In the genomic region with DNA sequence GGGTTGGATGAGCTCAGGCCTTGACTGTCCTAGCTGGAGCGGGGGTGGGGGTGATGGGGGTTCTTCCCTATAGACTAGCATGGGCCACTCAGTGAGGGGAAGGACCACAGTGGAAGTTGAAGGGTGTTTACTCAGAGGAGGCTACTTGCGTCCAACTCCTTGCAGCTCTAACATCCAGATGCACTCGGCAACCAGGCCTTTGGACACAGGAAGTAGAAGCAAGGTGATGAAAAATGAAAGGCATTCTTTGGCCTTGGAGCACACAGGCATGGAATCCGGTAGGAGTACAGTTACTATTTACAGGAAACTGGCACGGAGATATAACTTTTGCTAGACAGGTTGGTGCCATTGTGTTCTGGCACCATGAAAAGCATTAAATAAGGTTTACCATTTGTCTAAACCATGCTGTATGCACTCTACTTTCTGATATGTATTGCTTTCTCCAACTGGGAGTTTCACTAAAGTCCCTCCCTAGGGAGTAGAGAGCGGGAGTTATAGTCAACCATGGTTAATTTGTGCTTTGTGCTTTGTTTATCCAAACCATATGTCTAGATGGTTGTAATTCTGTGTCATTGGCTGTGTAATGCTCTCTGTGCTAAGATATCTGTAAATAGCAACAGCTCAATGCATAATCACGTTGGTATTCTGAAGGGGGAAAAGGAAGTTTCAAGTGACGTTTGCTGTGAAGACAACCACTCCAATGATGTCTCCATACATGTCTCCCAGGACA, we compare ENCODE assay signal across 13 cellular contexts.
DNase-seq lines count a peak whose midpoint lies in the region; ATAC-seq and TF ChIP-seq lines count a peak whose summit lies in the region.
"Had no signal": no experiment of that assay in that cellular context is flagged by ENCODE, and none has a peak within 500 bp of the region (broad histone marks: within the 10 kb centered on the region; RNA-seq: fewer than 3 reads in every experiment).

No MANE protein-coding gene starts in this region.

- DNase-seq in GM04503 (ENCODE audit: low read depth) (peak; percentile 97), fibroblast of gingiva (ENCODE audit: low read depth) (peak; percentile 98), skeletal muscle cell (ENCODE audit: low read depth) (peak; percentile 94), HUDEP-2 (lab: John Stamatoyannopoulos, UW; ENCODE audit: unreplicated experiment in 76 of 76) (no peak)
- DNase-seq in activated T-helper 1 cell treated with anti-CD3 and anti-CD28 coated beads, Interleukin-12 subunit alpha, Interleukin-12 subunit beta, Interleukin-2, Interleukin-4 antibody, amounts not matched to agents 30 ng/mL and 10 ng/mL and 1 ng/mL, durations not matched to agents 14 hours and 24 hours and 36 hours (ENCODE audit: low spot score) = no peak
- DNase-seq in activated naive CD4-positive, alpha-beta T cell treated with anti-CD3 and anti-CD28 coated beads, Interleukin-2, amount 50 U/mL, for 16 hours = no peak
- DNase-seq: activated CD4-positive, alpha-beta T cell treated with anti-CD3 and anti-CD28 coated beads, Interleukin-2, amount 50 U/mL, for 4 hours; activated effector memory CD4-positive, alpha-beta T cell treated with Interleukin-2 at 50 U/mL for 16 hours; Caco-2 had no signal

- H3K4me3 Mint-ChIP-seq in activated T-helper 1 cell treated with anti-CD3 and anti-CD28 coated beads, Interleukin-12 subunit alpha, Interleukin-12 subunit beta, Interleukin-2, Interleukin-4 antibody, amounts not matched to agents 30 ng/mL and 10 ng/mL and 1 ng/mL, durations not matched to agents 14 hours and 24 hours and 36 hours = no peak overlapping the region
- H3K4me3 Mint-ChIP-seq: neural crest cell had no signal

- H3K9me3 Mint-ChIP-seq in activated T-helper 1 cell treated with anti-CD3 and anti-CD28 coated beads, Interleukin-12 subunit alpha, Interleukin-12 subunit beta, Interleukin-2, Interleukin-4 antibody, amounts not matched to agents 30 ng/mL and 10 ng/mL and 1 ng/mL, durations not matched to agents 14 hours and 24 hours and 36 hours = peaks cover 26% of the 10 kb centered on the region

- H3K4me1 Mint-ChIP-seq in activated T-helper 1 cell treated with anti-CD3 and anti-CD28 coated beads, Interleukin-12 subunit alpha, Interleukin-12 subunit beta, Interleukin-2, Interleukin-4 antibody, amounts not matched to agents 30 ng/mL and 10 ng/mL and 1 ng/mL, durations not matched to agents 14 hours and 24 hours and 36 hours (ENCODE audit: low read depth) = peaks cover 25% of the 10 kb centered on the region
- H3K4me1 Mint-ChIP-seq: neural crest cell had no signal

- H3K36me3 Mint-ChIP-seq in activated T-helper 1 cell treated with anti-CD3 and anti-CD28 coated beads, Interleukin-12 subunit alpha, Interleukin-12 subunit beta, Interleukin-2, Interleukin-4 antibody, amounts not matched to agents 30 ng/mL and 10 ng/mL and 1 ng/mL, durations not matched to agents 14 hours and 24 hours and 36 hours (ENCODE audit: low read depth) = peaks cover 4% of the 10 kb centered on the region

- H3K27me3 Mint-ChIP-seq in activated T-helper 1 cell treated with anti-CD3 and anti-CD28 coated beads, Interleukin-12 subunit alpha, Interleukin-12 subunit beta, Interleukin-2, Interleukin-4 antibody, amounts not matched to agents 30 ng/mL and 10 ng/mL and 1 ng/mL, durations not matched to agents 14 hours and 24 hours and 36 hours (ENCODE audit: insufficient read depth) = no peaks in the 10 kb centered on the region

- intact Hi-C loops in activated T-helper 1 cell treated with anti-CD3 and anti-CD28 coated beads, Interleukin-12 subunit alpha, Interleukin-12 subunit beta, Interleukin-2, Interleukin-4 antibody, amounts not matched to agents 30 ng/mL and 10 ng/mL and 1 ng/mL, durations not matched to agents 14 hours and 24 hours and 36 hours (cut with micrococcal nuclease) = no loop called here

- peak; percentile 93 for ATAC-seq in SK-N-SH treated with all-trans-retinoic acid at 6 μM for 48 hours
- no peak for ATAC-seq in HG03108 (IDR thresholded peaks at IDR 0.05; ENCODE audit: unreplicated experiment)
- ATAC-seq: sciatic nerve had no signal

- H3K27ac Mint-ChIP-seq in activated T-helper 1 cell treated with anti-CD3 and anti-CD28 coated beads, Interleukin-12 subunit alpha, Interleukin-12 subunit beta, Interleukin-2, Interleukin-4 antibody, amounts not matched to agents 30 ng/mL and 10 ng/mL and 1 ng/mL, durations not matched to agents 14 hours and 24 hours and 36 hours = no peak overlapping the region

- H3K4me3 ChIP-seq in skeletal muscle cell (ENCODE audit: low read depth, low read length) = no peak overlapping the region

TF ChIP-seq in SK-N-SH treated with all-trans-retinoic acid at 6 μM for 48 hours, 23 proteins besides CTCF, POLR2A, EP300 and RAD21 (continues in another document):
- TF ChIP-seq ESRRG (CRISPR knock-in tag; IDR thresholded peaks at IDR 0.05) (no peak), ISL1 (CRISPR knock-in tag; IDR thresholded peaks at IDR 0.05) (no peak), ZNF8 (CRISPR knock-in tag; IDR thresholded peaks at IDR 0.05) (no peak), RARB (CRISPR knock-in tag; IDR thresholded peaks at IDR 0.05) (no peak), ZNF565 (CRISPR knock-in tag; conservative IDR thresholded peaks at IDR 0.05; ENCODE audit: low read depth) (no peak), TOX (CRISPR knock-in tag; IDR thresholded peaks at IDR 0.05; ENCODE audit: borderline replicate concordance) (no peak), CSDC2 (CRISPR knock-in tag; IDR thresholded peaks at IDR 0.05) (no peak), ZC3H10 (CRISPR knock-in tag; IDR thresholded peaks at IDR 0.05) (no peak), ARNTL (CRISPR knock-in tag; IDR thresholded peaks at IDR 0.05; ENCODE audit: borderline replicate concordance, low read depth) (no peak), ZFP30 (CRISPR knock-in tag; IDR thresholded peaks at IDR 0.05) (no peak), SNAI2 (CRISPR knock-in tag; IDR thresholded peaks at IDR 0.05) (no peak), OSR1 (CRISPR knock-in tag; IDR thresholded peaks at IDR 0.05) (no peak)
- TF ChIP-seq, protein P1, sequence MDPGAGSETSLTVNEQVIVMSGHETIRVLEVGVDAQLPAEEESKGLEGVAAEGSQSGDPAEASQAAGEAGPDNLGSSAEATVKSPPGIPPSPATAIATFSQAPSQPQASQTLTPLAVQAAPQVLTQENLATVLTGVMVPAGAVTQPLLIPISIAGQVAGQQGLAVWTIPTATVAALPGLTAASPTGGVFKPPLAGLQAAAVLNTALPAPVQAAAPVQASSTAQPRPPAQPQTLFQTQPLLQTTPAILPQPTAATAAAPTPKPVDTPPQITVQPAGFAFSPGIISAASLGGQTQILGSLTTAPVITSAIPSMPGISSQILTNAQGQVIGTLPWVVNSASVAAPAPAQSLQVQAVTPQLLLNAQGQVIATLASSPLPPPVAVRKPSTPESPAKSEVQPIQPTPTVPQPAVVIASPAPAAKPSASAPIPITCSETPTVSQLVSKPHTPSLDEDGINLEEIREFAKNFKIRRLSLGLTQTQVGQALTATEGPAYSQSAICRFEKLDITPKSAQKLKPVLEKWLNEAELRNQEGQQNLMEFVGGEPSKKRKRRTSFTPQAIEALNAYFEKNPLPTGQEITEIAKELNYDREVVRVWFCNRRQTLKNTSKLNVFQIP (CRISPR knock-in tag; IDR thresholded peaks at IDR 0.05; ENCODE audit: borderline replicate concordance, low read depth) = no peak
- TF ChIP-seq, protein P2, sequence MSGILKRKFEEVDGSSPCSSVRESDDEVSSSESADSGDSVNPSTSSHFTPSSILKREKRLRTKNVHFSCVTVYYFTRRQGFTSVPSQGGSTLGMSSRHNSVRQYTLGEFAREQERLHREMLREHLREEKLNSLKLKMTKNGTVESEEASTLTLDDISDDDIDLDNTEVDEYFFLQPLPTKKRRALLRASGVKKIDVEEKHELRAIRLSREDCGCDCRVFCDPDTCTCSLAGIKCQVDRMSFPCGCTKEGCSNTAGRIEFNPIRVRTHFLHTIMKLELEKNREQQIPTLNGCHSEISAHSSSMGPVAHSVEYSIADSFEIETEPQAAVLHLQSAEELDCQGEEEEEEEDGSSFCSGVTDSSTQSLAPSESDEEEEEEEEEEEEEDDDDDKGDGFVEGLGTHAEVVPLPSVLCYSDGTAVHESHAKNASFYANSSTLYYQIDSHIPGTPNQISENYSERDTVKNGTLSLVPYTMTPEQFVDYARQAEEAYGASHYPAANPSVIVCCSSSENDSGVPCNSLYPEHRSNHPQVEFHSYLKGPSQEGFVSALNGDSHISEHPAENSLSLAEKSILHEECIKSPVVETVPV (CRISPR knock-in tag; IDR thresholded peaks at IDR 0.05) = no peak
- TF ChIP-seq, protein P3, sequence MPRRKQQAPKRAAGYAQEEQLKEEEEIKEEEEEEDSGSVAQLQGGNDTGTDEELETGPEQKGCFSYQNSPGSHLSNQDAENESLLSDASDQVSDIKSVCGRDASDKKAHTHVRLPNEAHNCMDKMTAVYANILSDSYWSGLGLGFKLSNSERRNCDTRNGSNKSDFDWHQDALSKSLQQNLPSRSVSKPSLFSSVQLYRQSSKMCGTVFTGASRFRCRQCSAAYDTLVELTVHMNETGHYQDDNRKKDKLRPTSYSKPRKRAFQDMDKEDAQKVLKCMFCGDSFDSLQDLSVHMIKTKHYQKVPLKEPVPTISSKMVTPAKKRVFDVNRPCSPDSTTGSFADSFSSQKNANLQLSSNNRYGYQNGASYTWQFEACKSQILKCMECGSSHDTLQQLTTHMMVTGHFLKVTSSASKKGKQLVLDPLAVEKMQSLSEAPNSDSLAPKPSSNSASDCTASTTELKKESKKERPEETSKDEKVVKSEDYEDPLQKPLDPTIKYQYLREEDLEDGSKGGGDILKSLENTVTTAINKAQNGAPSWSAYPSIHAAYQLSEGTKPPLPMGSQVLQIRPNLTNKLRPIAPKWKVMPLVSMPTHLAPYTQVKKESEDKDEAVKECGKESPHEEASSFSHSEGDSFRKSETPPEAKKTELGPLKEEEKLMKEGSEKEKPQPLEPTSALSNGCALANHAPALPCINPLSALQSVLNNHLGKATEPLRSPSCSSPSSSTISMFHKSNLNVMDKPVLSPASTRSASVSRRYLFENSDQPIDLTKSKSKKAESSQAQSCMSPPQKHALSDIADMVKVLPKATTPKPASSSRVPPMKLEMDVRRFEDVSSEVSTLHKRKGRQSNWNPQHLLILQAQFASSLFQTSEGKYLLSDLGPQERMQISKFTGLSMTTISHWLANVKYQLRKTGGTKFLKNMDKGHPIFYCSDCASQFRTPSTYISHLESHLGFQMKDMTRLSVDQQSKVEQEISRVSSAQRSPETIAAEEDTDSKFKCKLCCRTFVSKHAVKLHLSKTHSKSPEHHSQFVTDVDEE (CRISPR knock-in tag; IDR thresholded peaks at IDR 0.05) = no peak

Comparison
In these comparisons a context has a peak if more than half of its experiments do, and no peak if none do; other contexts are left out.
1. DNase-seq: peak in GM04503 (single experiment), fibroblast of gingiva (single experiment) and skeletal muscle cell (single experiment); none in HUDEP-2 (0 of 76), activated T-helper 1 cell treated with anti-CD3 and anti-CD28 coated beads, Interleukin-12 subunit alpha, Interleukin-12 subunit beta, Interleukin-2, Interleukin-4 antibody, amounts not matched to agents 30 ng/mL and 10 ng/mL and 1 ng/mL, durations not matched to agents 14 hours and 24 hours and 36 hours (single experiment) and activated naive CD4-positive, alpha-beta T cell treated with anti-CD3 and anti-CD28 coated beads, Interleukin-2, amount 50 U/mL, for 16 hours (single experiment).